In genomic region chr17:74872313-74873035, GRCh38 we compare ENCODE assay signal across 8 cellular contexts. TPM values are rescaled to one million over a fixed set of nuclear protein-coding genes. Genes with fewer than 3 reads are reported as not detected.
DNase-seq lines count a peak whose midpoint lies in the region; ATAC-seq, FAIRE-seq and TF ChIP-seq lines count a peak whose summit lies in the region.

TSS of gene FDXR (minus strand) at chr17:74872994. CDS start at chr17:74872944, 50 bp downstream.

- TF ChIP-seq EP300 in tibial nerve (IDR thresholded peaks at IDR 0.05) = no peak

- peak within 1 kb of the TSS; percentile 97 for H3K4me3 Mint-ChIP-seq in activated naive CD8-positive, alpha-beta T cell treated with anti-CD3 and anti-CD28 coated beads, Interleukin-2, amount 50 U/mL, for 24 hours

- H3K27ac ChIP-seq in ACC112 (ENCODE audit: low read depth, low read length) (peak within 1 kb of the TSS; percentile 53), left lung (peak within 1 kb of the TSS; percentile 81 to 90), tibial nerve (peak within 1 kb of the TSS; percentile 85 to 96 (median 88))

- TF ChIP-seq POLR2A in tibial nerve (IDR thresholded peaks at IDR 0.05) = peak in 1 of 2 donors; percentile 12

- H3K36me3 ChIP-seq in ACC112 (ENCODE audit: insufficient read depth, low read length) = no peaks in the 10 kb centered on the region
- no peaks in the 10 kb centered on the region for H3K36me3 ChIP-seq in left lung
- H3K36me3 ChIP-seq in tibial nerve = peaks cover 0 to 5% (median 0%) of the 10 kb centered on the region in 3 donors

- H3K79me2 ChIP-seq in ACC112 (ENCODE audit: control insufficient read depth, insufficient read depth, low read length, unreplicated experiment) = no peaks in the 10 kb centered on the region

- H3K4me3 ChIP-seq in ACC112 (ENCODE audit: low read depth, low read length) = peak within 1 kb of the TSS; percentile 84
- H3K4me3 ChIP-seq in left lung = peak within 1 kb of the TSS; percentile 58
- peak within 1 kb of the TSS; percentile 55 to 75 (median 70) for H3K4me3 ChIP-seq in tibial nerve

- peaks cover 21% of the 10 kb centered on the region for H3K4me1 Mint-ChIP-seq in activated naive CD8-positive, alpha-beta T cell treated with anti-CD3 and anti-CD28 coated beads, Interleukin-2, amount 50 U/mL, for 24 hours

- H3K27ac Mint-ChIP-seq in activated naive CD8-positive, alpha-beta T cell treated with anti-CD3 and anti-CD28 coated beads, Interleukin-2, amount 50 U/mL, for 24 hours = peak within 1 kb of the TSS; percentile 87

- intact Hi-C loops in left lung (cut with DNase I) = no loop called here

- H3K4me1 ChIP-seq in ACC112 (ENCODE audit: control insufficient read depth, insufficient read depth, low read length, unreplicated experiment) (peaks cover 17% of the 10 kb centered on the region), left lung (peaks cover 4 to 14% of the 10 kb centered on the region in 2 donors), tibial nerve (peaks cover 0 to 27% (median 11%) of the 10 kb centered on the region in 4 donors)

- H3K27me3 Mint-ChIP-seq in activated naive CD8-positive, alpha-beta T cell treated with anti-CD3 and anti-CD28 coated beads, Interleukin-2, amount 50 U/mL, for 24 hours = peaks cover 3% of the 10 kb centered on the region

- H2AFZ ChIP-seq in ACC112 (ENCODE audit: low read length, unreplicated experiment) = peak within 1 kb of the TSS; percentile 83

- no peaks in the 10 kb centered on the region for H3K36me3 Mint-ChIP-seq in activated naive CD8-positive, alpha-beta T cell treated with anti-CD3 and anti-CD28 coated beads, Interleukin-2, amount 50 U/mL, for 24 hours (ENCODE audit: low read depth)

- H3K9me3 Mint-ChIP-seq in activated naive CD8-positive, alpha-beta T cell treated with anti-CD3 and anti-CD28 coated beads, Interleukin-2, amount 50 U/mL, for 24 hours = no peaks in the 10 kb centered on the region

- ATAC-seq in GM18909 (IDR thresholded peaks at IDR 0.05; ENCODE audit: poor library complexity, unreplicated experiment) (peak; percentile 29), HG03457 (IDR thresholded peaks at IDR 0.05; ENCODE audit: unreplicated experiment) (peak; percentile 17), left lung (no peak)
- peak; percentile 16 for ATAC-seq in activated naive CD8-positive, alpha-beta T cell treated with anti-CD3 and anti-CD28 coated beads, Interleukin-2, amount 50 U/mL, for 24 hours

- H3K27me3 ChIP-seq in ACC112 (ENCODE audit: insufficient read depth, low read length) (no peaks in the 10 kb centered on the region), left lung (peaks cover 0 to 2% of the 10 kb centered on the region in 2 donors), tibial nerve (peaks cover 0 to 2% of the 10 kb centered on the region in 2 donors)

- no peak for DNase-seq in activated naive CD8-positive, alpha-beta T cell treated with anti-CD3 and anti-CD28 coated beads, Interleukin-2, amount 50 U/mL, for 24 hours
- DNase-seq in left lung (peak in 1 of 2 donors; percentile 97), tibial nerve (ENCODE audit: low spot score in 2 of 2) (no peak), D721Med (ENCODE audit: insufficient read length, low spot score) (no peak), AML-193 (lab: John Stamatoyannopoulos, UW) (no peak)

- 7 to 8% methylated on average over 38 of the region's 38 CpGs for WGBS in tibial nerve, 2 donors

- no peaks in the 10 kb centered on the region for H3K9me3 ChIP-seq in left lung
- no peaks in the 10 kb centered on the region for H3K9me3 ChIP-seq in tibial nerve

- TF ChIP-seq CTCF in left lung (IDR thresholded peaks at IDR 0.05) = no peak
- TF ChIP-seq CTCF in tibial nerve (IDR thresholded peaks at IDR 0.05) = no peak
- no peak for TF ChIP-seq CTCF in D721Med (IDR thresholded peaks at IDR 0.05; ENCODE audit: insufficient read depth, missing control alignments)

- no peak for FAIRE-seq in D721Med (lab: Jason Lieb, UNC)

RNA-seq across cellular contexts. Expression of gene FDXR, which starts in this region (rescaled TPM):
- total RNA-seq in left lung (10 to 100 TPM in 1 of 2 donors, 1 to 10 TPM in 1; 7.7 to 17.2 TPM), tibial nerve (10 to 100 TPM in 1 of 4 donors, 1 to 10 TPM in 3; 3.9 to 12.1 (median 8.8) TPM)
